16 cellular contexts compared by ENCODE assay signal in genomic region chr7:106999023-106999422, GRCh38.
"Had no signal": no experiment of that assay in that cellular context is flagged by ENCODE, and none has a peak within 500 bp of the region (broad histone marks: within the 10 kb centered on the region; RNA-seq: fewer than 3 reads in every experiment).

No MANE protein-coding gene starts in this region.

- H3K27me3 ChIP-seq: brain microvascular endothelial cell, heart left ventricle, right lobe of liver, spleen had no signal

- DNase-seq: activated effector memory CD4-positive, alpha-beta T cell treated with Interleukin-2 at 50 U/mL for 16 hours; brain microvascular endothelial cell; cerebellar nuclear complex; foreskin melanocyte; heart left ventricle; nucleus accumbens; right lobe of liver; spleen; stimulated activated CD4-positive, alpha-beta T cell treated with anti-CD3 and anti-CD28 coated beads, Interleukin-1b, Interleukin-23, amount 100 ng/mL, for 48 hours; stimulated activated naive B cell treated with anti-CD40 and anti-IgM and Interleukin-4, amounts not matched to agents 10 μg/mL and 1 μg/mL and 100 μg/mL, for 72 hours; T-helper 2 cell; trophoblast cell had no signal

- H3K4me1 ChIP-seq: prostate gland, right lobe of liver, spleen had no signal

- H3K4me3 Mint-ChIP-seq: memory B cell; natural killer cell treated with Interleukin-12 subunit alpha and Interleukin-12 subunit beta and Interleukin-15 and Interleukin-18, amount 100 ng/mL, for 72 hours; stimulated activated naive B cell treated with anti-CD40 and anti-IgM and Interleukin-4, amounts not matched to agents 10 μg/mL and 1 μg/mL and 100 μg/mL, for 72 hours had no signal

- H3K27ac ChIP-seq: brain microvascular endothelial cell, heart left ventricle, prostate gland, right lobe of liver, spleen had no signal

- H3K9me3 ChIP-seq: heart left ventricle, prostate gland, right lobe of liver, spleen had no signal

- H3K9me3 Mint-ChIP-seq: activated naive CD4-positive, alpha-beta T cell treated with anti-CD3 and anti-CD28 coated beads, Interleukin-2, amount 50 U/mL, for 72 hours; memory B cell; natural killer cell treated with Interleukin-12 subunit alpha and Interleukin-12 subunit beta and Interleukin-15 and Interleukin-18, amount 100 ng/mL, for 72 hours; stimulated activated naive B cell treated with anti-CD40 and anti-IgM and Interleukin-4, amounts not matched to agents 10 μg/mL and 1 μg/mL and 100 μg/mL, for 72 hours had no signal

- H3K4me3 ChIP-seq: heart left ventricle, prostate gland, right lobe of liver, spleen had no signal

- H3K4me1 Mint-ChIP-seq: memory B cell; stimulated activated naive B cell treated with anti-CD40 and anti-IgM and Interleukin-4, amounts not matched to agents 10 μg/mL and 1 μg/mL and 100 μg/mL, for 72 hours had no signal

- H3K36me3 ChIP-seq: brain microvascular endothelial cell, heart left ventricle, prostate gland, right lobe of liver, spleen had no signal

- H3K36me3 Mint-ChIP-seq: memory B cell; natural killer cell treated with Interleukin-12 subunit alpha and Interleukin-12 subunit beta and Interleukin-15 and Interleukin-18, amount 100 ng/mL, for 72 hours had no signal

- H3K27ac Mint-ChIP-seq: activated naive CD4-positive, alpha-beta T cell treated with anti-CD3 and anti-CD28 coated beads, Interleukin-2, amount 50 U/mL, for 72 hours; memory B cell; natural killer cell treated with Interleukin-12 subunit alpha and Interleukin-12 subunit beta and Interleukin-15 and Interleukin-18, amount 100 ng/mL, for 72 hours; stimulated activated naive B cell treated with anti-CD40 and anti-IgM and Interleukin-4, amounts not matched to agents 10 μg/mL and 1 μg/mL and 100 μg/mL, for 72 hours had no signal
